Comparison of ENCODE assay signal across 8 cellular contexts in genomic region chr14:24146978-24147760, GRCh38. TPM values are rescaled to one million over a fixed set of nuclear protein-coding genes. Genes with fewer than 3 reads are reported as not detected.
DNase-seq lines count a peak whose midpoint lies in the region; ATAC-seq and TF ChIP-seq lines count a peak whose summit lies in the region.

Gene RNF31 (plus strand): TSS chr14:24147498. CDS start chr14:24147699, 201 bp downstream.

- no peaks in the 10 kb centered on the region for H3K27me3 ChIP-seq in uterus

- H3K4me1 ChIP-seq in uterus: peaks cover 4 to 6% of the 10 kb centered on the region in 2 donors

- H3K27me3 Mint-ChIP-seq in T-helper 17 cell: no peaks in the 10 kb centered on the region

- TF ChIP-seq POLR2A in GM15510 (IDR thresholded peaks at IDR 0.05; ENCODE audit: borderline replicate concordance, extremely low read depth, insufficient read length): peak; percentile 67
- peak; percentile 11 to 49 for TF ChIP-seq POLR2A in uterus (IDR thresholded peaks at IDR 0.05)

- H3K27ac Mint-ChIP-seq in T-helper 17 cell: peak within 1 kb of the TSS; percentile 91

- H3K36me3 ChIP-seq in uterus: no peaks in the 10 kb centered on the region

- peaks cover 2% of the 10 kb centered on the region for H3K36me3 Mint-ChIP-seq in T-helper 17 cell (ENCODE audit: low read depth)

- ATAC-seq in HG02885 (IDR thresholded peaks at IDR 0.05; ENCODE audit: poor library complexity, unreplicated experiment): peak; percentile 86
- ATAC-seq in T-helper 17 cell: peak; percentile 91
- peak; percentile 94 for ATAC-seq in left ventricle myocardium superior

- H3K4me3 ChIP-seq in uterus: peak within 1 kb of the TSS; percentile 84 to 95

- H3K9me3 ChIP-seq in T-helper 17 cell (ENCODE audit: control insufficient read depth, low read length, poor library complexity, severe bottlenecking): no peaks in the 10 kb centered on the region
- H3K9me3 ChIP-seq in uterus: no peaks in the 10 kb centered on the region

- intact Hi-C loops in left ventricle myocardium superior (cut with micrococcal nuclease) (no loop called here), uterus (cut with DNase I; ENCODE audit: low total_unique reads) (no loop called here)

- peak in 1 of 4 experiments; percentile 5 for TF ChIP-seq CTCF in uterus (IDR thresholded peaks at IDR 0.05)

- H3K4me3 Mint-ChIP-seq in T-helper 17 cell: peak within 1 kb of the TSS; percentile 98

- peak within 1 kb of the TSS; percentile 90 to 92 for H3K27ac ChIP-seq in uterus

- peaks cover 49% of the 10 kb centered on the region for H3K4me1 Mint-ChIP-seq in T-helper 17 cell

- DNase-seq in NCI-H1694 treated with DMSO at 0.1 percent for 48 hours (lab: John Stamatoyannopoulos, UW) (peak; percentile 98), T-helper 17 cell (peak; percentile 93 to 97 (median 95)), amygdala (lab: John Stamatoyannopoulos, UW) (peak; percentile 73 to 99 (median 95)), left ventricle myocardium superior (peak; percentile 98), pulmonary artery endothelial cell (ENCODE audit: low read depth, low spot score) (peak; percentile 95), uterus (peak; percentile 98 to 99)

RNA-seq across cellular contexts. Expression of gene RNF31, which starts in this region (rescaled TPM):
- total RNA-seq in T-helper 17 cell (10 to 100 TPM; 85.8 to 98.3 TPM), left ventricle myocardium superior (42.8 TPM), pulmonary artery endothelial cell (34.1 and 36.2 TPM in 2 replicates), uterus (100 to 1,000 TPM in 1 of 4 donors, 10 to 100 TPM in 3; 17.7 to 106 (median 57.9) TPM)

Comparison
In these comparisons a context has a peak if more than half of its experiments do, and no peak if none do; other contexts are left out.
1. Peak in every context shown above with its lines: DNase-seq, ATAC-seq, H3K4me3 ChIP-seq and H3K27ac ChIP-seq.